8 cellular contexts compared by ENCODE assay signal in the genomic region with DNA sequence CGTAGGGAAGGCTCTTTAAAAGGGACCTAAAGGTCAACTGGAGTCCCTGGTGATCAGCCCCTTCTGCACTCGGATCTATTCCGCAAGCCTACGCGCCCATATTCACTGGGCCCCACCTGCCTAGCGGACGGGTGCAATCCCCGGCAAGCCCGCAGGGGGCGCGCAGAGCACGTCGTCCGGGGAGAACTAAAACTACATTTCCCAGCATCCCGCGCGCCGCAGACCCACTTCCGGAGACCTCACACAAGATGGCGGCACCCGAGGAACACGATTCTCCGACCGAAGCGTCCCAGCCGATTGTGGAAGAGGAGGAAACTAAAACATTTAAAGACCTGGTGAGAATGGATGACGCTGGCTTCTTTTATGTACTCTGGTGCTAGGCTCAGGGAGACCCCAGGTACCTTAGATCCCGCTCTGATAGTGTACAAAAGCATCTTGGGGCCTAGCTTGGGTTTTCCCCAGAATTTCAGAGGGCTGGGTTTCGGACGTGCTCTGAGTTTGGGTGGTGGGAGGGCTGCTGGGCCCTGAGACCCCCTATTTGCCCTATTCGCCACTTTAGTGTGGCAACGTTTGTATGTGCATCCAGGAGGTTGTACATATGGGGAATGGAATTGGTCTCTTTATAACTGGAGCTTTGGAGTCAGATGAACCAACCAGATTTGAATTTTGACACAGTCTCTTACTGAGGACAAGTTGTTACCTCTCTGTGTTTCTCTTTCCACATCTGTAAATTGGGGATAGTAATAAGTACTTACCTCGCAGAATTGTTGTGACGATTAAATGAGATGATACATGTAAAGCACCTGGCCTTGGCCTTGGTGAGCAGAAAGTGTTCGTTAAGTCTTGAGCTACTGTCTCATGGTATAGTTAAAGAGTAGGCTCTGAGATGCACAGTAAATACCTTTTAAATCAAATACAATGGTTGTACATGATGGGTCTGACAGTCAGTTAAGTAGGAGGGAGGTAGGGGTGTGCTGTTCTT. TPM values are rescaled to one million over a fixed set of nuclear protein-coding genes. Genes with fewer than 3 reads are reported as not detected.
DNase-seq lines count a peak whose midpoint lies in the region; TF ChIP-seq lines count a peak whose summit lies in the region.

TSS of gene DDX47 (plus strand) at position 227 of the 982 bp plus-strand sequence. CDS start at position 249, 22 bp downstream.

- peak within 1 kb of the TSS; percentile 92 for H3K27ac Mint-ChIP-seq in activated naive CD8-positive, alpha-beta T cell

- TF ChIP-seq EP300 in ovary (IDR thresholded peaks at IDR 0.05), result no peak

- TF ChIP-seq CTCF in GM10248 (IDR thresholded peaks at IDR 0.05; ENCODE audit: control extremely low read depth, extremely low read depth, low read depth, missing control alignments) (peak; percentile 98), HFF-Myc (IDR thresholded peaks at IDR 0.05; ENCODE audit: low read depth, low read length, missing control alignments) (peak; percentile 92), ovary (IDR thresholded peaks at IDR 0.05) (peak; percentile 92 to 97 (median 95)), thyroid gland (IDR thresholded peaks at IDR 0.05) (peak; percentile 82 to 98 (median 92))

- H3K4me3 ChIP-seq in HFF-Myc (replicated peaks; ENCODE audit: low read depth, low read length), result peak within 1 kb of the TSS; percentile 89
- peak within 1 kb of the TSS; percentile 73 for H3K4me3 ChIP-seq in ovary
- H3K4me3 ChIP-seq in thyroid gland (replicated peaks in 1 of 3), result peak within 1 kb of the TSS; percentile 78 to 81 (median 79)

- peak within 1 kb of the TSS; percentile 92 for H3K4me3 Mint-ChIP-seq in activated naive CD8-positive, alpha-beta T cell

- H3K27me3 ChIP-seq in ovary (no peaks in the 10 kb centered on the region), thyroid gland (no peaks in the 10 kb centered on the region)

- POLR2A ChIA-PET in GM10248 (lab: Yijun Ruan, JAX), result interaction anchor here (0.7 kb wide), 1 partner anchor 1329 kb away, joined by 3 read pairs; no protein-coding TSS in a partner anchor

- no peaks in the 10 kb centered on the region for H3K27me3 Mint-ChIP-seq in activated naive CD8-positive, alpha-beta T cell

- H3K9me3 ChIP-seq in ovary (no peaks in the 10 kb centered on the region), thyroid gland (no peaks in the 10 kb centered on the region)

- no peaks in the 10 kb centered on the region for H3K36me3 ChIP-seq in ovary
- no peaks in the 10 kb centered on the region for H3K36me3 ChIP-seq in thyroid gland

- peaks cover 69% of the 10 kb centered on the region for H3K4me1 Mint-ChIP-seq in activated naive CD8-positive, alpha-beta T cell (ENCODE audit: low read depth)

- CTCF ChIA-PET in GM10248 (lab: Yijun Ruan, JAX), result interaction anchor here (0.7 to 6.6 kb wide), 14 partner anchors 8 to 399 kb away, joined by 3 to 41 read pairs (median 6); no protein-coding TSS in a partner anchor

- H3K4me1 ChIP-seq in ovary (ENCODE audit: insufficient read depth) (peaks cover 9% of the 10 kb centered on the region), thyroid gland (peaks cover 36 to 45% of the 10 kb centered on the region in 2 donors)

- H3K27ac ChIP-seq in ovary (peak within 1 kb of the TSS in 1 of 2 donors; percentile 14), thyroid gland (peak within 1 kb of the TSS in 2 of 3 donors; percentile 66 to 84)

- intact Hi-C loops in head of caudate nucleus (cut with DNase I), result loop anchor here (10.0 kb wide), 1 partner anchor 171 kb away; no protein-coding TSS in a partner anchor
- intact Hi-C loops in ovary (cut with DNase I), result no loop called here
- intact Hi-C loops in thyroid gland (cut with DNase I), result no loop called here

- DNase-seq in GM10248 (ENCODE audit: extremely low spot score), result peak; percentile 92
- peak; percentile 81 for DNase-seq in HFF-Myc (ENCODE audit: extremely low read depth, low read depth)
- peak; percentile 86 for DNase-seq in NCI-H1048 (lab: John Stamatoyannopoulos, UW)
- peak; percentile 68 for DNase-seq in SKM-1 treated with dmso at 0.1 percent for 144 hours (lab: John Stamatoyannopoulos, UW; ENCODE audit: unreplicated experiment)
- peak; percentile 88 to 99 (median 96) for DNase-seq in head of caudate nucleus
- DNase-seq in ovary, result peak; percentile 93 to 98 (median 97)
- DNase-seq in thyroid gland, result peak; percentile 96 to 97

- TF ChIP-seq POLR2A in ovary (IDR thresholded peaks at IDR 0.05) (peak; percentile 65), thyroid gland (IDR thresholded peaks at IDR 0.05) (peak in 1 of 2 donors; percentile 68)

- peaks cover 11% of the 10 kb centered on the region for H3K36me3 Mint-ChIP-seq in activated naive CD8-positive, alpha-beta T cell

- no peaks in the 10 kb centered on the region for H3K9me3 Mint-ChIP-seq in activated naive CD8-positive, alpha-beta T cell (ENCODE audit: low read depth)

- 1 to 2% (median 2%) methylated on average over 35 of the region's 35 CpGs for WGBS in ovary, 3 donors
- WGBS in thyroid gland, 2 donors, result 2 to 5% methylated on average over 29 to 35 of the region's 35 CpGs

RNA-seq across cellular contexts. Expression of gene DDX47, which starts in this region (rescaled TPM):
- total RNA-seq in ovary, result 10 to 100 TPM; 45.6 to 59.8 (median 52.3) TPM
- 10 to 100 TPM; 38.6 to 71.7 TPM for polyA plus RNA-seq in ovary
- total RNA-seq in thyroid gland, result 10 to 100 TPM; 75.5 to 94.2 (median 81.8) TPM
